16 cellular contexts compared by ENCODE assay signal in genomic region chr1:102595106-102595505, GRCh38.
"Had no signal": no experiment of that assay in that cellular context is flagged by ENCODE, and none has a peak within 500 bp of the region (broad histone marks: within the 10 kb centered on the region; RNA-seq: fewer than 3 reads in every experiment).

No MANE protein-coding gene starts in this region.

- DNase-seq: activated CD4-positive, alpha-beta T cell treated with anti-CD3 and anti-CD28 coated beads, Interleukin-2, amount 50 U/mL, for 4 hours; activated CD8-positive, alpha-beta memory T cell treated with anti-CD3 and anti-CD28 coated beads for 24 hours; activated CD8-positive, alpha-beta memory T cell treated with anti-CD3 and anti-CD28 coated beads, Interleukin-2, amount 50 U/mL, for 4 hours; activated naive CD4-positive, alpha-beta T cell; activated T-cell treated with anti-CD3 and anti-CD28 coated beads, Interleukin-2, amount 50 U/mL, for 24 hours; adrenal gland; foreskin fibroblast; left lung; naive thymus-derived CD8-positive, alpha-beta T cell; sigmoid colon; spleen; stimulated activated CD4-positive, alpha-beta T cell treated with anti-CD3 and anti-CD28 coated beads, Interleukin-4, amount 100 ng/mL, for 1 hour; stimulated activated naive CD4-positive, alpha-beta T cell treated with Interleukin-2 at 50 U/mL for 16 hours; T-helper 9 cell had no signal

- ATAC-seq: activated T-helper 17 cell treated with anti-CD3 and anti-CD28 coated beads, Interleukin-2, amount 50 U/mL, for 72 hours; left lung; naive thymus-derived CD8-positive, alpha-beta T cell; WTC11 had no signal
